In the genomic region with DNA sequence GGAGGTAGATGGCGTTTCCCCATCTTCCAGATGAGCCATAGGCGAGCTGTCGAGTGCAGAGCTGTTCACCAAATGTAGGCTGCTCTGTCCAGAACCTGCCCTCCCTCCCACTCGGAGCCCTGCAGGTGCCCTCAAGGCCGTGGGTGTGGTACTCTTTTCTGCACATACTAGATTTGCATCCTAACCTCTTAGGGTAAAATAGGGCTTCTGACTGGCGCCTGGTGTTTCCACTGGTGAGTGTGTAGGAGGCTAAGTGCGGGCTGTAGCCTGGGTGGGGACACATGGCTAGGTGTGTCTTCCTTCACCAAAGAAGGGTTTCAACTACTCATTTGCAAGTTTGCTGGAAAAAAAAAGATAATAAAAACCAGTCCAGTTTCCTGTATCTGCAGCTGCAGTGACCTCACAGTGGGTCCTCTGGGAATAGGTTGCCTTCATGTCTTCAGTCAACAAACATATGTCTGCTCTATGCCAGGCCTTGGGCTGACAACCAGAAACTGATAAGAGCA, we compare ENCODE assay signal across 15 cellular contexts. TPM values are rescaled to one million over a fixed set of nuclear protein-coding genes. Genes with fewer than 3 reads are reported as not detected.
DNase-seq lines count a peak whose midpoint lies in the region; ATAC-seq and TF ChIP-seq lines count a peak whose summit lies in the region.
"Had no signal": no experiment of that assay in that cellular context is flagged by ENCODE, and none has a peak within 500 bp of the region (broad histone marks: within the 10 kb centered on the region; RNA-seq: fewer than 3 reads in every experiment).

No MANE protein-coding gene starts in this region.

- peak; percentile 68 for ATAC-seq in GM18909 (IDR thresholded peaks at IDR 0.05; ENCODE audit: poor library complexity, unreplicated experiment)
- peak; percentile 64 for ATAC-seq in HG02759 (IDR thresholded peaks at IDR 0.05; ENCODE audit: unreplicated experiment)
- peak; percentile 94 for ATAC-seq in stimulated activated memory B cell treated with anti-CD40 and anti-IgM and Interleukin-4, amounts not matched to agents 10 μg/mL and 1 μg/mL and 100 μg/mL, for 72 hours

- no peaks in the 10 kb centered on the region for H3K9me3 Mint-ChIP-seq in stimulated activated memory B cell treated with anti-CD40 and anti-IgM and Interleukin-4, amounts not matched to agents 10 μg/mL and 1 μg/mL and 100 μg/mL, for 72 hours
- H3K9me3 Mint-ChIP-seq: activated CD4-positive, alpha-beta memory T cell treated with anti-CD3 and anti-CD28 coated beads, Interleukin-2, amount 10 ng/mL, durations not matched to agents 7 days and 5 days had no signal

- DNase-seq in NT2/D1 (ENCODE audit: low read depth, low spot score) = no peak
- DNase-seq in activated CD4-positive, alpha-beta T cell treated with anti-CD3 and anti-CD28 coated beads, Interleukin-2, amount 50 U/mL, for 1 hour = no peak
- DNase-seq in substantia nigra (lab: John Stamatoyannopoulos, UW) = no peak
- DNase-seq in prostate gland (ENCODE audit: low spot score) = no peak
- no peak for DNase-seq in NK-92 treated with Interleukin-12 subunit alpha and Interleukin-12 subunit beta, amount 100 ng/mL, for 24 hours (lab: John Stamatoyannopoulos, UW)
- DNase-seq: activated CD4-positive, alpha-beta memory T cell treated with anti-CD3 and anti-CD28 coated beads, Interleukin-2, amount 10 ng/mL, durations not matched to agents 7 days and 5 days; amniotic stem cell; DND-41; NCI-H2029 treated with DMSO at 0.1 percent for 48 hours; nucleus accumbens; SJCRH30; stimulated activated CD4-positive, alpha-beta T cell treated with anti-CD3 and anti-CD28 coated beads, Interleukin-2, amount 100 ng/mL, for 24 hours had no signal

- H3K27ac Mint-ChIP-seq in stimulated activated memory B cell treated with anti-CD40 and anti-IgM and Interleukin-4, amounts not matched to agents 10 μg/mL and 1 μg/mL and 100 μg/mL, for 72 hours = peak overlapping the region; percentile 6
- H3K27ac Mint-ChIP-seq: activated CD4-positive, alpha-beta memory T cell treated with anti-CD3 and anti-CD28 coated beads, Interleukin-2, amount 10 ng/mL, durations not matched to agents 7 days and 5 days had no signal

- H3K27ac ChIP-seq in substantia nigra (ENCODE audit: low read depth, low read length, poor library complexity, severe bottlenecking) (no peak overlapping the region), prostate gland (peak overlapping the region in 1 of 2 donors; percentile 33)
- H3K27ac ChIP-seq: SJCRH30 had no signal

- no peak overlapping the region for H3K4me3 ChIP-seq in NT2/D1 (ENCODE audit: insufficient read length, low read depth)
- no peak overlapping the region for H3K4me3 ChIP-seq in prostate gland
- H3K4me3 ChIP-seq: SJCRH30 had no signal

- H3K36me3 ChIP-seq in NT2/D1 (ENCODE audit: insufficient read depth, insufficient read length, low read length) (no peaks in the 10 kb centered on the region), prostate gland (no peaks in the 10 kb centered on the region)
- H3K36me3 ChIP-seq: SJCRH30 had no signal

- peaks cover 14% of the 10 kb centered on the region for H3K4me1 ChIP-seq in NT2/D1 (ENCODE audit: insufficient read depth, insufficient read length)
- peaks cover 17% of the 10 kb centered on the region for H3K4me1 ChIP-seq in prostate gland (replicated peaks)
- H3K4me1 ChIP-seq: SJCRH30 had no signal

- H3K4me1 Mint-ChIP-seq in stimulated activated memory B cell treated with anti-CD40 and anti-IgM and Interleukin-4, amounts not matched to agents 10 μg/mL and 1 μg/mL and 100 μg/mL, for 72 hours = peaks cover 65% of the 10 kb centered on the region

- H3K9me3 ChIP-seq in NT2/D1 (ENCODE audit: insufficient read depth, low read length) (no peaks in the 10 kb centered on the region), prostate gland (no peaks in the 10 kb centered on the region)
- H3K9me3 ChIP-seq: SJCRH30 had no signal

- 73% methylated on average over 7 of the region's 7 CpGs for whole genome bisulfite sequencing in prostate gland

- peak overlapping the region; percentile 54 for H3K4me3 Mint-ChIP-seq in stimulated activated memory B cell treated with anti-CD40 and anti-IgM and Interleukin-4, amounts not matched to agents 10 μg/mL and 1 μg/mL and 100 μg/mL, for 72 hours
- H3K4me3 Mint-ChIP-seq: activated CD4-positive, alpha-beta memory T cell treated with anti-CD3 and anti-CD28 coated beads, Interleukin-2, amount 10 ng/mL, durations not matched to agents 7 days and 5 days had no signal

- no peak for TF ChIP-seq CTCF in prostate gland (IDR thresholded peaks at IDR 0.05)

- no peak for TF ChIP-seq POLR2A in prostate gland (IDR thresholded peaks at IDR 0.05)

- H3K9ac ChIP-seq in NT2/D1 (ENCODE audit: insufficient read length, low read depth) = peak overlapping the region; percentile 10

- H3K36me3 Mint-ChIP-seq in stimulated activated memory B cell treated with anti-CD40 and anti-IgM and Interleukin-4, amounts not matched to agents 10 μg/mL and 1 μg/mL and 100 μg/mL, for 72 hours = no peaks in the 10 kb centered on the region

- intact Hi-C loops in prostate gland (cut with DNase I) = no loop called here

- H3K27me3 ChIP-seq in NT2/D1 (ENCODE audit: insufficient read depth, insufficient read length) (no peaks in the 10 kb centered on the region), prostate gland (replicated peaks; ENCODE audit: insufficient read depth) (no peaks in the 10 kb centered on the region)

- H3K27me3 Mint-ChIP-seq in stimulated activated memory B cell treated with anti-CD40 and anti-IgM and Interleukin-4, amounts not matched to agents 10 μg/mL and 1 μg/mL and 100 μg/mL, for 72 hours = peaks cover 62% of the 10 kb centered on the region
- H3K27me3 Mint-ChIP-seq: activated CD4-positive, alpha-beta memory T cell treated with anti-CD3 and anti-CD28 coated beads, Interleukin-2, amount 10 ng/mL, durations not matched to agents 7 days and 5 days had no signal

RNA-seq across cellular contexts. Expression of gene BIK, which starts 8.5 kb away (rescaled TPM):
- total RNA-seq in prostate gland = 10 to 100 TPM; 22.1 to 68.4 TPM

RNA-seq across cellular contexts. Expression of gene MCAT, which starts 24.2 kb away (rescaled TPM):
- total RNA-seq in prostate gland = 10 to 100 TPM; 39.1 to 39.9 TPM

RNA-seq across cellular contexts. Expression of gene TTLL1, which starts 29.8 kb away (rescaled TPM):
- total RNA-seq in prostate gland = 10 to 100 TPM in 1 of 2 donors, 1 to 10 TPM in 1; 8.8 to 22.3 TPM

RNA-seq across cellular contexts. Expression of gene TSPO, which starts 32.4 kb away (rescaled TPM):
- total RNA-seq in prostate gland = 100 to 1,000 TPM; 238 to 575 TPM
